15 cellular contexts compared by ENCODE assay signal in genomic region chr20:58721951-58722371, GRCh38. TPM values are rescaled to one million over a fixed set of nuclear protein-coding genes. Genes with fewer than 3 reads are reported as not detected.
DNase-seq lines count a peak whose midpoint lies in the region; ATAC-seq and TF ChIP-seq lines count a peak whose summit lies in the region.
"Had no signal": no experiment of that assay in that cellular context is flagged by ENCODE, and none has a peak within 500 bp of the region (broad histone marks: within the 10 kb centered on the region; RNA-seq: fewer than 3 reads in every experiment).

No MANE protein-coding gene starts in this region.

- no peak for TF ChIP-seq CTCF in natural killer cell (IDR thresholded peaks at IDR 0.05)

- ATAC-seq in natural killer cell (no peak), Right ventricle myocardium superior (ENCODE audit: poor library complexity) (peak; percentile 48), HG03442 (IDR thresholded peaks at IDR 0.05; ENCODE audit: unreplicated experiment) (no peak), HG03135 (IDR thresholded peaks at IDR 0.05; ENCODE audit: unreplicated experiment) (no peak), HG02981 (IDR thresholded peaks at IDR 0.05; ENCODE audit: unreplicated experiment) (no peak)
- no peak for ATAC-seq in natural killer cell treated with Interleukin-12 subunit alpha and Interleukin-12 subunit beta and Interleukin-15 and Interleukin-18, amount 100 ng/mL, for 72 hours
- ATAC-seq: stimulated activated memory B cell treated with anti-CD40 and anti-IgM and Interleukin-4, amounts not matched to agents 10 μg/mL and 1 μg/mL and 100 μg/mL, for 72 hours had no signal

- no peaks in the 10 kb centered on the region for H3K36me3 Mint-ChIP-seq in natural killer cell
- no peaks in the 10 kb centered on the region for H3K36me3 Mint-ChIP-seq in natural killer cell treated with Interleukin-12 subunit alpha and Interleukin-12 subunit beta and Interleukin-15 and Interleukin-18, amount 100 ng/mL, for 72 hours
- H3K36me3 Mint-ChIP-seq: stimulated activated memory B cell treated with anti-CD40 and anti-IgM and Interleukin-4, amounts not matched to agents 10 μg/mL and 1 μg/mL and 100 μg/mL, for 72 hours had no signal

- no peak overlapping the region for H3K27ac Mint-ChIP-seq in natural killer cell
- H3K27ac Mint-ChIP-seq in natural killer cell treated with Interleukin-12 subunit alpha and Interleukin-12 subunit beta and Interleukin-15 and Interleukin-18, amount 100 ng/mL, for 72 hours: peak overlapping the region in 1 of 2 donors; percentile 21
- H3K27ac Mint-ChIP-seq: activated CD4-positive, alpha-beta T cell treated with anti-CD3 and anti-CD28 coated beads, Interleukin-2, amount 10 ng/mL, durations not matched to agents 7 days and 5 days; IgD-negative memory B cell; stimulated activated memory B cell treated with anti-CD40 and anti-IgM and Interleukin-4, amounts not matched to agents 10 μg/mL and 1 μg/mL and 100 μg/mL, for 72 hours had no signal

- H3K4me1 Mint-ChIP-seq in natural killer cell: no peaks in the 10 kb centered on the region
- H3K4me1 Mint-ChIP-seq in natural killer cell treated with Interleukin-12 subunit alpha and Interleukin-12 subunit beta and Interleukin-15 and Interleukin-18, amount 100 ng/mL, for 72 hours (ENCODE audit: low read depth in 2 of 2): peaks cover 0 to 2% of the 10 kb centered on the region in 2 donors
- H3K4me1 Mint-ChIP-seq: activated CD4-positive, alpha-beta T cell treated with anti-CD3 and anti-CD28 coated beads, Interleukin-2, amount 10 ng/mL, durations not matched to agents 7 days and 5 days; IgD-negative memory B cell had no signal

- H3K4me3 Mint-ChIP-seq in natural killer cell: no peak overlapping the region
- H3K4me3 Mint-ChIP-seq in natural killer cell treated with Interleukin-12 subunit alpha and Interleukin-12 subunit beta and Interleukin-15 and Interleukin-18, amount 100 ng/mL, for 72 hours: no peak overlapping the region
- H3K4me3 Mint-ChIP-seq: activated CD4-positive, alpha-beta T cell treated with anti-CD3 and anti-CD28 coated beads, Interleukin-2, amount 10 ng/mL, durations not matched to agents 7 days and 5 days; IgD-negative memory B cell; stimulated activated memory B cell treated with anti-CD40 and anti-IgM and Interleukin-4, amounts not matched to agents 10 μg/mL and 1 μg/mL and 100 μg/mL, for 72 hours had no signal

- H3K27me3 Mint-ChIP-seq in natural killer cell (ENCODE audit: low read depth in 2 of 2): peaks cover 38 to 44% of the 10 kb centered on the region in 2 donors
- H3K27me3 Mint-ChIP-seq in natural killer cell treated with Interleukin-12 subunit alpha and Interleukin-12 subunit beta and Interleukin-15 and Interleukin-18, amount 100 ng/mL, for 72 hours: peaks cover 38 to 59% of the 10 kb centered on the region in 2 donors

- H3K9me3 Mint-ChIP-seq in natural killer cell: no peaks in the 10 kb centered on the region
- no peaks in the 10 kb centered on the region for H3K9me3 Mint-ChIP-seq in natural killer cell treated with Interleukin-12 subunit alpha and Interleukin-12 subunit beta and Interleukin-15 and Interleukin-18, amount 100 ng/mL, for 72 hours

- intact Hi-C loops in natural killer cell (cut with micrococcal nuclease): no loop called here
- intact Hi-C loops in Right ventricle myocardium superior (cut with DNase I): no loop called here

- DNase-seq in natural killer cell: peak; percentile 4
- no peak for DNase-seq in natural killer cell treated with Interleukin-12 subunit alpha and Interleukin-12 subunit beta and Interleukin-15 and Interleukin-18, amount 100 ng/mL, for 72 hours (ENCODE audit: low spot score)
- peak; percentile 42 for DNase-seq in Right ventricle myocardium superior
- peak; percentile 9 for DNase-seq in mucosa of gallbladder (ENCODE audit: low spot score)
- no peak for DNase-seq in COLO668 (lab: John Stamatoyannopoulos, UW; ENCODE audit: unreplicated experiment)
- DNase-seq: cerebellar nuclear complex, COR-L47, GDM1, NCI-H1105 treated with DMSO at 0.1 percent for 48 hours had no signal

RNA-seq across cellular contexts. Expression of gene NPEPL1, which starts 29.4 kb away (rescaled TPM):
- total RNA-seq in natural killer cell (10 to 100 TPM; 66.0 to 83.7 (median 68.4) TPM), Right ventricle myocardium superior (24.4 TPM), mucosa of gallbladder (39.1 TPM)
- total RNA-seq in natural killer cell treated with Interleukin-12 subunit alpha and Interleukin-12 subunit beta and Interleukin-15 and Interleukin-18, amount 100 ng/mL, for 72 hours: 10 to 100 TPM; 23.6 to 30.4 TPM

Comparison
In these comparisons a context has a peak if more than half of its experiments do, and no peak if none do; other contexts are left out.
1. DNase-seq: peak in natural killer cell (single experiment), Right ventricle myocardium superior (single experiment) and mucosa of gallbladder (single experiment); none in natural killer cell treated with Interleukin-12 subunit alpha and Interleukin-12 subunit beta and Interleukin-15 and Interleukin-18, amount 100 ng/mL, for 72 hours (single experiment) and COLO668 (single experiment).